15 cellular contexts compared by ENCODE assay signal in the genomic region with DNA sequence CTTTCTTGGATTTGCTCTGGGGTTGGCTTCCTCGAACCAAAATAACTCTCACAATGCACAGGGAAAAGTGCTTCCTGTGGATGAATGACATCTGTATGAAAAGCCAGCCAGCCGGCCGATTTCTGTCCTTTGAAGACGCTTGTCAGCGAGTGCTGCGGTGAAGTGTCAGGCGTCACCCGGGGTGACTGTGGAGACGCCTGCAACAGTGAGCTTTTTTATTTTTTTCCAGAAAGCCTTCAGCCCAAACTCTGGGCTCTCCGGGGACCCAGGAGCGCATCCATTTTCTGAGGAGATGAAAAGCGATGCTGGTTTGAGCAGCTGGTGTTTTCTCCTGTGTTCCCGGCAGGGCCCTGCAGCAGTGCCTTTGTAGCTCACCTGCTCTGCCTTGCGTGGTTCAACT. TPM values are rescaled to one million over a fixed set of nuclear protein-coding genes. Genes with fewer than 3 reads are reported as not detected.
DNase-seq lines count a peak whose midpoint lies in the region; ATAC-seq and TF ChIP-seq lines count a peak whose summit lies in the region.
"Had no signal": no experiment of that assay in that cellular context is flagged by ENCODE, and none has a peak within 500 bp of the region (broad histone marks: within the 10 kb centered on the region; RNA-seq: fewer than 3 reads in every experiment).

No MANE protein-coding gene starts in this region.

- H3K27me3 Mint-ChIP-seq in activated CD4-positive, alpha-beta T cell treated with anti-CD3 and anti-CD28 coated beads, Interleukin-2, amount 10 ng/mL, durations not matched to agents 24 days and 14 days, result peaks cover 15% of the 10 kb centered on the region
- H3K27me3 Mint-ChIP-seq in endothelial cell (ENCODE audit: unreplicated experiment) (peaks cover 2% of the 10 kb centered on the region), mesothelial cell of epicardium (ENCODE audit: low read depth) (no peaks in the 10 kb centered on the region)

- TF ChIP-seq CTCF in endothelial cell (IDR thresholded peaks at IDR 0.05; ENCODE audit: unreplicated experiment) (no peak), mesothelial cell of epicardium (IDR thresholded peaks at IDR 0.05; ENCODE audit: unreplicated experiment) (no peak)

- intact Hi-C loops in activated CD4-positive, alpha-beta T cell treated with anti-CD3 and anti-CD28 coated beads, Interleukin-2, amount 10 ng/mL, durations not matched to agents 24 days and 14 days (cut with micrococcal nuclease), result no loop called here

- no peak for ATAC-seq in GM18861 (IDR thresholded peaks at IDR 0.05; ENCODE audit: unreplicated experiment)
- ATAC-seq: left lung had no signal

- peak overlapping the region; percentile 40 for H3K4me3 Mint-ChIP-seq in activated CD4-positive, alpha-beta T cell treated with anti-CD3 and anti-CD28 coated beads, Interleukin-2, amount 10 ng/mL, durations not matched to agents 24 days and 14 days
- no peak overlapping the region for H3K4me3 Mint-ChIP-seq in endothelial cell (ENCODE audit: unreplicated experiment)
- no peak overlapping the region for H3K4me3 Mint-ChIP-seq in mesothelial cell of epicardium

- peaks cover 17% of the 10 kb centered on the region for H3K9me3 Mint-ChIP-seq in activated CD4-positive, alpha-beta T cell treated with anti-CD3 and anti-CD28 coated beads, Interleukin-2, amount 10 ng/mL, durations not matched to agents 24 days and 14 days
- H3K9me3 Mint-ChIP-seq in endothelial cell (ENCODE audit: unreplicated experiment) (no peaks in the 10 kb centered on the region), mesothelial cell of epicardium (peaks cover 14% of the 10 kb centered on the region)

- no peaks in the 10 kb centered on the region for H3K36me3 Mint-ChIP-seq in activated CD4-positive, alpha-beta T cell treated with anti-CD3 and anti-CD28 coated beads, Interleukin-2, amount 10 ng/mL, durations not matched to agents 24 days and 14 days (ENCODE audit: low read depth)
- no peaks in the 10 kb centered on the region for H3K36me3 Mint-ChIP-seq in endothelial cell (ENCODE audit: low read depth, unreplicated experiment)
- H3K36me3 Mint-ChIP-seq in mesothelial cell of epicardium, result peaks cover 13% of the 10 kb centered on the region

- peaks cover 5% of the 10 kb centered on the region for H3K4me1 Mint-ChIP-seq in activated CD4-positive, alpha-beta T cell treated with anti-CD3 and anti-CD28 coated beads, Interleukin-2, amount 10 ng/mL, durations not matched to agents 24 days and 14 days
- peaks cover 21% of the 10 kb centered on the region for H3K4me1 Mint-ChIP-seq in endothelial cell (ENCODE audit: unreplicated experiment)
- H3K4me1 Mint-ChIP-seq in mesothelial cell of epicardium, result peaks cover 7% of the 10 kb centered on the region

- H3K27ac Mint-ChIP-seq in activated CD4-positive, alpha-beta T cell treated with anti-CD3 and anti-CD28 coated beads, Interleukin-2, amount 10 ng/mL, durations not matched to agents 24 days and 14 days, result no peak overlapping the region
- peak overlapping the region; percentile 65 for H3K27ac Mint-ChIP-seq in endothelial cell (ENCODE audit: unreplicated experiment)
- H3K27ac Mint-ChIP-seq in mesothelial cell of epicardium, result no peak overlapping the region

- peak; percentile 27 for DNase-seq in stimulated activated CD4-positive, alpha-beta T cell treated with anti-CD3 and anti-CD28 coated beads, Interleukin-15, amount 100 ng/mL, for 24 hours
- no peak for DNase-seq in stimulated activated CD4-positive, alpha-beta T cell treated with anti-CD3 and anti-CD28 coated beads, Interleukin-12 subunit alpha, Interleukin-12 subunit beta, amount 100 ng/mL, for 4 hours
- peak; percentile 75 for DNase-seq in activated CD4-positive, alpha-beta T cell treated with anti-CD3 and anti-CD28 coated beads, Interleukin-2, amount 10 ng/mL, durations not matched to agents 24 days and 14 days
- DNase-seq in endothelial cell (ENCODE audit: low spot score) (no peak), glomerular visceral epithelial cell (ENCODE audit: extremely low spot score) (no peak), NCI-H187 (lab: John Stamatoyannopoulos, UW) (no peak), mesothelial cell of epicardium (ENCODE audit: low spot score in 2 of 2, unreplicated experiment in 2 of 2) (no peak)
- DNase-seq: activated CD8-positive, alpha-beta memory T cell treated with anti-CD3 and anti-CD28 coated beads, Interleukin-2, amount 50 U/mL, for 48 hours; AML-193; HCEC 1CT; left lung; NCI-H1105 treated with DMSO at 0.1 percent for 48 hours; occipital lobe; stimulated activated CD8-positive, alpha-beta memory T cell treated with anti-CD3 and anti-CD28 coated beads, Interleukin-4, amount 100 ng/mL, for 48 hours had no signal

RNA-seq across cellular contexts. Expression of a gene that starts 34.3 kb away (rescaled TPM):
- 0.16 TPM in 1 of 2 replicates, not detected in the other for total RNA-seq in activated CD4-positive, alpha-beta T cell treated with anti-CD3 and anti-CD28 coated beads, Interleukin-2, amount 10 ng/mL, durations not matched to agents 24 days and 14 days
- total RNA-seq in endothelial cell (ENCODE audit: unreplicated experiment) (0.67 TPM), mesothelial cell of epicardium (26.9 to 31.3 TPM (median 28.3 TPM) in 3 replicates)

Comparison
In these comparisons a context has a peak if more than half of its experiments do, and no peak if none do; other contexts are left out.
1. DNase-seq: peak in stimulated activated CD4-positive, alpha-beta T cell treated with anti-CD3 and anti-CD28 coated beads, Interleukin-15, amount 100 ng/mL, for 24 hours (single experiment) and activated CD4-positive, alpha-beta T cell treated with anti-CD3 and anti-CD28 coated beads, Interleukin-2, amount 10 ng/mL, durations not matched to agents 24 days and 14 days (single experiment); none in stimulated activated CD4-positive, alpha-beta T cell treated with anti-CD3 and anti-CD28 coated beads, Interleukin-12 subunit alpha, Interleukin-12 subunit beta, amount 100 ng/mL, for 4 hours (single experiment), endothelial cell (single experiment), glomerular visceral epithelial cell (single experiment), NCI-H187 (0 of 2) and mesothelial cell of epicardium (0 of 2).
2. RNA of a gene that starts 34.3 kb away (total RNA-seq): 26.9 to 31.3 TPM in mesothelial cell of epicardium; 0.67 TPM in endothelial cell (single experiment) and 0.16 TPM in activated CD4-positive, alpha-beta T cell treated with anti-CD3 and anti-CD28 coated beads, Interleukin-2, amount 10 ng/mL, durations not matched to agents 24 days and 14 days; every median in the first group is over 10 times any median in the second.